ENCODE assay signal across 1 cellular context in genomic region chr6:104955927-104956662, GRCh38.
TF ChIP-seq lines count a peak whose summit lies in the region.

No MANE protein-coding gene starts in this region.

TF ChIP-seq in WTC11, 78 proteins besides CTCF, POLR2A, EP300 and RAD21 (continued from another document):
- TF ChIP-seq ATF6 (CRISPR knock-in tag; IDR thresholded peaks at IDR 0.05) (no peak), FOXP1 (CRISPR knock-in tag; IDR thresholded peaks at IDR 0.05; ENCODE audit: borderline replicate concordance) (no peak), ZNF138 (CRISPR knock-in tag; conservative IDR thresholded peaks at IDR 0.05) (no peak), SMAD4 (CRISPR knock-in tag; IDR thresholded peaks at IDR 0.05) (no peak), ZNF121 (CRISPR knock-in tag; IDR thresholded peaks at IDR 0.05) (no peak), JUN (CRISPR knock-in tag; IDR thresholded peaks at IDR 0.05) (no peak), TEAD1 (CRISPR knock-in tag; IDR thresholded peaks at IDR 0.05) (0 out of 2 replicates have a peak, but pooled peaks have one; percentile 34), ZNF416 (CRISPR knock-in tag; IDR thresholded peaks at IDR 0.05) (no peak), NR2C2 (CRISPR knock-in tag; IDR thresholded peaks at IDR 0.05) (no peak)
- TF ChIP-seq, protein P1, sequence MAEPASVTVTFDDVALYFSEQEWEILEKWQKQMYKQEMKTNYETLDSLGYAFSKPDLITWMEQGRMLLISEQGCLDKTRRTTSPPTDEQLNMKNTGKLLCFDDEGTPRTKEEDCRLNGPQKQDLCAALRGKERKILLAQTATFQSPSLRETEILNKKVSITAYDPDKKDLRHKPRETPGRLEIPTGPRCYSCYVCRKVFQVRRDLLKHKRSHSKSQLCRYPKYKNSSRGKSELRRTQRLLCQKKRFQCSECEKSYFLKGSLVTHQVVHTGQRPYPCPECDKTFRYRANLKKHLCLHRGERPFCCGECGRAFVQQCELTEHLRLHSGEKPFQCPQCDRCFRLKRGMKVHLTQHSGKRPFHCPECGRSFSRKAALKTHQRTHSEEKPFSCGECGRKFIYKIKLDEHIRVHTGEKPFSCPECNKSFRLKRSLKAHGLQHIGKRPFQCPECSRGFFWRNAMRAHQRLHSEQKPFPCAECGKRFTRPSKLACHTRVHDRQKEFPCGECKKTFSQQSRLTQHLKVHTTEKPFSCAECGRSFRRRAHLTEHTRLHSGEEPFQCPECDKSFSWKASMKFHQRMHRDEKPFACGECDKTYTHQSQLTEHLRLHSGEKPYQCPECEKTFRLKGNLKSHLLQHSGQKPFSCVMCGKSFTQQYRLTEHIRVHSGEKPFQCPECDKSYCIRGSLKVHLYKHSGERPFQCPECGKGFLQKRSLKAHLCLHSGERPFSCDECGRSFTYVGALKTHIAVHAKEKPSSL (CRISPR knock-in tag; conservative IDR thresholded peaks at IDR 0.05), result 0 out of 2 replicates have a peak, but pooled peaks have one; percentile 45
- TF ChIP-seq, protein P2, sequence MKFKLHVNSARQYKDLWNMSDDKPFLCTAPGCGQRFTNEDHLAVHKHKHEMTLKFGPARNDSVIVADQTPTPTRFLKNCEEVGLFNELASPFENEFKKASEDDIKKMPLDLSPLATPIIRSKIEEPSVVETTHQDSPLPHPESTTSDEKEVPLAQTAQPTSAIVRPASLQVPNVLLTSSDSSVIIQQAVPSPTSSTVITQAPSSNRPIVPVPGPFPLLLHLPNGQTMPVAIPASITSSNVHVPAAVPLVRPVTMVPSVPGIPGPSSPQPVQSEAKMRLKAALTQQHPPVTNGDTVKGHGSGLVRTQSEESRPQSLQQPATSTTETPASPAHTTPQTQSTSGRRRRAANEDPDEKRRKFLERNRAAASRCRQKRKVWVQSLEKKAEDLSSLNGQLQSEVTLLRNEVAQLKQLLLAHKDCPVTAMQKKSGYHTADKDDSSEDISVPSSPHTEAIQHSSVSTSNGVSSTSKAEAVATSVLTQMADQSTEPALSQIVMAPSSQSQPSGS (CRISPR knock-in tag; IDR thresholded peaks at IDR 0.05; ENCODE audit: borderline replicate concordance, low read depth), result no peak
